ENCODE assay signal across 26 cellular contexts in the genomic region with DNA sequence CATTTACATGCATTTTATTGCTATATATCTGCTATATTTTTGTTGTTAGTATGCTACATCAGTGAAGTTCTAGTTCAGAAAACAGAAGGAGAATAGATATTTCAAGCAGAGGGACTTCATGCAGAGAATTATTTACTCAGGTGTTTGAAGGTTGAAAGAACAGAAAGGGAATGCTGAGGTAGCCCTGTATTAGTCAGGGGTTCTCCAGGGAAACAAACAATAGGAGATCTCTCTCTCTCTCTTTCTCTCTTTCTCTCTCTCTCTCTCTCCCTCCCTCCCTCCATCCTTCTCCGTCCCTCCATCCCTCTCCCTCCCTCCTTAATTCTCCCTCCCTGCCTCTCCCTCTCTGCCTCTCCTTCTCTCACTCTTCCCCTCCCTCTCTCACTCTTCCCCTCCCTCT.
A peak's percentile ranks its signal among the peaks of the same experiment; 100 is the strongest.
DNase-seq lines count a peak whose midpoint lies in the region; FAIRE-seq and TF ChIP-seq lines count a peak whose summit lies in the region.
"Had no signal": no experiment of that assay in that cellular context is flagged by ENCODE, and none has a peak within 500 bp of the region (broad histone marks: within the 10 kb centered on the region; RNA-seq: fewer than 3 reads in every experiment).

No MANE protein-coding gene starts in this region.

- no peak overlapping the region for H3K27ac Mint-ChIP-seq in progenitor cell of endocrine pancreas
- H3K27ac Mint-ChIP-seq: activated T-helper 2 cell treated with anti-CD3 and anti-CD28 coated beads, Interferon-gamma antibody, Interleukin-2, Interleukin-4, amounts not matched to agents 10 μg/mL and 5 μg/mL and 100 μg/mL, durations not matched to agents 14 hours and 24 hours and 36 hours; HFFc6; naive thymus-derived CD8-positive, alpha-beta T cell; T-cell had no signal

- no peaks in the 10 kb centered on the region for H3K4me1 Mint-ChIP-seq in progenitor cell of endocrine pancreas (ENCODE audit: low read depth)
- H3K4me1 Mint-ChIP-seq: naive thymus-derived CD8-positive, alpha-beta T cell; T-cell had no signal

- peak; percentile 38 for FAIRE-seq in islet of Langerhans (lab: Jason Lieb, UNC)

- in situ Hi-C loops in GM13977 (cut with MboI; ENCODE audit: low pct_unique_long_range_greater_than_20kb, low sequenced_read_pairs, unreplicated experiment) = no loop called here

- TF ChIP-seq CTCF in GM13977 (IDR thresholded peaks at IDR 0.05; ENCODE audit: extremely low read depth, insufficient read depth, missing control alignments) (no peak), progenitor cell of endocrine pancreas (IDR thresholded peaks at IDR 0.05; ENCODE audit: unreplicated experiment) (no peak)

- H3K27me3 Mint-ChIP-seq in progenitor cell of endocrine pancreas = no peaks in the 10 kb centered on the region

- H3K9me3 Mint-ChIP-seq in progenitor cell of endocrine pancreas (ENCODE audit: low read depth) = no peaks in the 10 kb centered on the region
- H3K9me3 Mint-ChIP-seq: activated naive CD4-positive, alpha-beta T cell treated with anti-CD3 and anti-CD28 coated beads, Interleukin-2, amount 50 U/mL, for 72 hours; activated T-helper 2 cell treated with anti-CD3 and anti-CD28 coated beads, Interferon-gamma antibody, Interleukin-2, Interleukin-4, amounts not matched to agents 10 μg/mL and 5 μg/mL and 100 μg/mL, durations not matched to agents 14 hours and 24 hours and 36 hours; HFFc6; T-cell had no signal

- no peaks in the 10 kb centered on the region for H3K36me3 Mint-ChIP-seq in progenitor cell of endocrine pancreas (ENCODE audit: insufficient read depth)
- H3K36me3 Mint-ChIP-seq: activated naive CD4-positive, alpha-beta T cell treated with anti-CD3 and anti-CD28 coated beads, Interleukin-2, amount 50 U/mL, for 72 hours; naive thymus-derived CD8-positive, alpha-beta T cell; T-cell had no signal

- no peak overlapping the region for H3K4me3 Mint-ChIP-seq in progenitor cell of endocrine pancreas (ENCODE audit: low read depth)
- H3K4me3 Mint-ChIP-seq: HFFc6; naive thymus-derived CD8-positive, alpha-beta T cell; T-cell had no signal

- DNase-seq in NCI-H1092 (lab: John Stamatoyannopoulos, UW) (peak; percentile 58), NCI-H1930 (lab: John Stamatoyannopoulos, UW) (peak; percentile 78 to 83), NCI-H748 (lab: John Stamatoyannopoulos, UW; ENCODE audit: unreplicated experiment) (peak; percentile 87), NCI-H446 treated with DMSO at 0.1 percent for 48 hours (lab: John Stamatoyannopoulos, UW) (no peak), GM13977 (ENCODE audit: low spot score) (no peak), progenitor cell of endocrine pancreas (ENCODE audit: low spot score, unreplicated experiment) (no peak)
- DNase-seq: activated CD4-positive, alpha-beta T cell treated with anti-CD3 and anti-CD28 coated beads for 48 hours; activated CD8-positive, alpha-beta memory T cell treated with anti-CD3 and anti-CD28 coated beads for 24 hours; activated T-cell treated with anti-CD3 and anti-CD28 coated beads for 4 hours; dorsolateral prefrontal cortex; esophagus squamous epithelium; foreskin melanocyte; GOT3; heart right ventricle; HFFc6; naive thymus-derived CD8-positive, alpha-beta T cell; NCI-H1105; nucleus accumbens; stimulated activated CD4-positive, alpha-beta T cell treated with anti-CD3 and anti-CD28 coated beads, Interleukin-15, amount 100 ng/mL, for 24 hours; stimulated activated CD4-positive, alpha-beta T cell treated with anti-CD3 and anti-CD28 coated beads, Interleukin-4, amount 100 ng/mL, for 4 hours; T-cell; tibial artery; WERI-Rb-1 had no signal

Comparison
In these comparisons a context has a peak if more than half of its experiments do, and no peak if none do; other contexts are left out.
1. DNase-seq: peak in NCI-H1092 (single experiment), NCI-H1930 (2 of 2) and NCI-H748 (single experiment); none in NCI-H446 treated with DMSO at 0.1 percent for 48 hours (single experiment), GM13977 (single experiment) and progenitor cell of endocrine pancreas (single experiment).